In the genomic region with DNA sequence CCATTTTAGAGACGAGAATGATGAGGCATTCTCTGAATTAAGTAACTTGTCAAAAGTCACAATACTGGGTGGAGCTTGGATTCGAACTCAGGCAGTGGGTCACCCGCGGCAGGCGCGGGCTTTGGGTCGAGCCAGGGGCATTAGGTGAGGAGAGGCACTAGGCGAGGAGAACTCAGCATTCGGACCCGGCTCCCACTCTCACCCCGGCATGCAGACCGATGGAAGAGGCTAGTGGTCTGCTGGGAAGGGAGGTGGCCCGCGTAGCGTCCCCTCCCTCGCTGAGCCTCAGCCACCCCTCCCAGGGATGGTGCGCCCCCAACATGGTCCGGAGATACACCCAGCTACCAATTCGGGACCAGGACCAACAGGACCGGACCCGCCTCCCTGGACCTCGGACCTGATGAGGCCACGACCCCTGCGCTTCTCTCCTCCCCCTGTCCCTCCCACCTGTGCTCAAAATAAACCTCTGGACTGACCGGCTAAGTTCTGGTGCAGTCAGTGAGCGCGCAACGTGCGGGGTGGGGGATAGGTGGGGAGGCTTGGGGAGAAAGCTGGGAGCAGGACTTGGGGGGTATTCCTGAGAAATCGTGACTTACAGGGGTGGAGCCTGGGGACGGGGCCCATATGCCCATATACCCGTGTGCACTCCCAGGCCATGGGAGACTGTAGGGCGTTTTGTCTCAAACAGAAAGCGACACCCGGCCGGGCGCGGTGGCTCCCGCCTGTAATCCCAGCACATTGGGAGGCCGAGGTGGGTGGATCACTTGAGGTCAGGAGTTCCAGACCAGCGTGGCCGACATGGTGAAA, we compare ENCODE assay signal across 8 cellular contexts. TPM values are rescaled to one million over a fixed set of nuclear protein-coding genes. Genes with fewer than 3 reads are reported as not detected.
DNase-seq lines count a peak whose midpoint lies in the region; ATAC-seq and TF ChIP-seq lines count a peak whose summit lies in the region.
"Had no signal": no experiment of that assay in that cellular context is flagged by ENCODE, and none has a peak within 500 bp of the region (broad histone marks: within the 10 kb centered on the region; RNA-seq: fewer than 3 reads in every experiment).

No MANE protein-coding gene starts in this region.

- H3K9me3 ChIP-seq in osteoblast (ENCODE audit: low read depth, low read length): no peaks in the 10 kb centered on the region
- H3K9me3 ChIP-seq in tibial nerve: no peaks in the 10 kb centered on the region

- H3K4me1 ChIP-seq in KMS-11 (ENCODE audit: low read depth, poor library complexity, severe bottlenecking): peaks cover 14% of the 10 kb centered on the region
- H3K4me1 ChIP-seq in osteoblast (ENCODE audit: insufficient read depth, low read length): peaks cover 21% of the 10 kb centered on the region
- H3K4me1 ChIP-seq in tibial nerve: peaks cover 0 to 69% (median 29%) of the 10 kb centered on the region in 4 donors

- H3K27me3 Mint-ChIP-seq in chondrocyte (ENCODE audit: low read depth): no peaks in the 10 kb centered on the region

- 44 to 70% methylated on average over 29 to 42 of the region's 42 CpGs for WGBS in tibial nerve, 2 donors

- no peak overlapping the region for H3K27ac ChIP-seq in KMS-11
- H3K27ac ChIP-seq in osteoblast (ENCODE audit: low read depth, low read length): no peak overlapping the region
- H3K27ac ChIP-seq in tibial nerve: no peak overlapping the region

- H3K36me3 ChIP-seq in KMS-11 (ENCODE audit: insufficient read depth) (no peaks in the 10 kb centered on the region), osteoblast (ENCODE audit: insufficient read depth, low read length) (peaks cover 14% of the 10 kb centered on the region), tibial nerve (peaks cover 0 to 23% (median 0%) of the 10 kb centered on the region in 3 donors)

- no peaks in the 10 kb centered on the region for H3K36me3 Mint-ChIP-seq in chondrocyte (ENCODE audit: low read depth)

- TF ChIP-seq CTCF in KMS-11 (conservative IDR thresholded peaks at IDR 0.05; ENCODE audit: low read depth, low read length) (no peak), chondrocyte (IDR thresholded peaks at IDR 0.05) (no peak), osteoblast (IDR thresholded peaks at IDR 0.05; ENCODE audit: extremely low read depth, low read depth, low read length) (no peak), tibial nerve (IDR thresholded peaks at IDR 0.05) (no peak)

- H2AFZ ChIP-seq in KMS-11 (ENCODE audit: low read depth): no peak overlapping the region
- H2AFZ ChIP-seq in osteoblast (ENCODE audit: low read length): no peak overlapping the region

- no peaks in the 10 kb centered on the region for H4K20me1 ChIP-seq in KMS-11 (ENCODE audit: insufficient read depth)
- H4K20me1 ChIP-seq in osteoblast (ENCODE audit: insufficient read depth, low read length): peaks cover 9% of the 10 kb centered on the region

- no peak overlapping the region for H3K27ac Mint-ChIP-seq in chondrocyte (ENCODE audit: unreplicated experiment)

- ATAC-seq in GM21423 (IDR thresholded peaks at IDR 0.05; ENCODE audit: unreplicated experiment): no peak
- ATAC-seq: esophagus mucosa had no signal

- H3K9ac ChIP-seq in KMS-11: no peak overlapping the region

- H3K9me3 Mint-ChIP-seq in chondrocyte (ENCODE audit: low read depth): no peaks in the 10 kb centered on the region

- peak overlapping the region; percentile 82 for H3K4me3 Mint-ChIP-seq in chondrocyte (ENCODE audit: unreplicated experiment)

- TF ChIP-seq EP300 in tibial nerve (IDR thresholded peaks at IDR 0.05): no peak

- H3K27me3 ChIP-seq in KMS-11 (ENCODE audit: insufficient read depth, low read depth) (peaks cover 27% of the 10 kb centered on the region), osteoblast (ENCODE audit: insufficient read depth, low read length) (peaks cover 26% of the 10 kb centered on the region), tibial nerve (peaks cover 0 to 48% of the 10 kb centered on the region in 2 donors)

- peaks cover 45% of the 10 kb centered on the region for H3K4me1 Mint-ChIP-seq in chondrocyte (ENCODE audit: low read depth)

- peak overlapping the region; percentile 81; the same call in 1 of the 2 replicates for H3K4me2 ChIP-seq in KMS-11
- H3K4me2 ChIP-seq in osteoblast (ENCODE audit: insufficient read depth, low read length): no peak overlapping the region

- no peaks in the 10 kb centered on the region for H3K79me2 ChIP-seq in KMS-11 (ENCODE audit: insufficient read depth, low read depth)
- H3K79me2 ChIP-seq in osteoblast (ENCODE audit: insufficient read depth, low read length): peaks cover 17% of the 10 kb centered on the region

- no peak for TF ChIP-seq POLR2A in tibial nerve (IDR thresholded peaks at IDR 0.05)

- DNase-seq in DMS53 treated with DMSO at 0.1 percent for 48 hours (lab: John Stamatoyannopoulos, UW; ENCODE audit: unreplicated experiment): peak; percentile 4
- peak; percentile 95 for DNase-seq in chondrocyte (ENCODE audit: low spot score)
- DNase-seq in osteoblast (ENCODE audit: insufficient read length, low spot score, missing footprints): peak; percentile 73
- DNase-seq in tibial nerve (ENCODE audit: low spot score in 2 of 2): no peak
- no peak for DNase-seq in KG1 (lab: John Stamatoyannopoulos, UW)

- H3K4me3 ChIP-seq in KMS-11 (IDR thresholded peaks at IDR 0.05; ENCODE audit: insufficient read depth, low read depth, low read length): no peak overlapping the region
- no peak overlapping the region for H3K4me3 ChIP-seq in osteoblast (ENCODE audit: insufficient read depth, low read length)
- no peak overlapping the region for H3K4me3 ChIP-seq in tibial nerve

RNA-seq across cellular contexts. Expression of a gene that starts 1.3 kb away (rescaled TPM):
- total RNA-seq in chondrocyte: 17.1 to 27.9 TPM (median 26.4 TPM) in 3 replicates
- 16.8 and 18.5 TPM in 2 replicates for total RNA-seq in osteoblast
- 10 to 100 TPM; 11.6 to 26.4 (median 16.1) TPM for total RNA-seq in tibial nerve

RNA-seq across cellular contexts. Expression of a gene that starts 4.2 kb away (rescaled TPM):
- total RNA-seq in chondrocyte (8.1 to 11.6 TPM (median 11.2 TPM) in 3 replicates), osteoblast (under 0.01 TPM in 1 of 2 replicates, not detected in the other), tibial nerve (not detected)

RNA-seq across cellular contexts. Expression of a gene that starts 7.1 kb away (rescaled TPM):
- total RNA-seq in chondrocyte (21.8 to 41.5 TPM (median 36.0 TPM) in 3 replicates), osteoblast (1.5 and 2.5 TPM in 2 replicates), tibial nerve (1 to 10 TPM in 3 of 4 donors, under 1 TPM in 1; 0.66 to 7.2 (median 3.0) TPM)
- total RNA-seq: esophagus mucosa had no signal

RNA-seq across cellular contexts. Expression of a gene that starts 15.1 kb away (rescaled TPM):
- total RNA-seq in chondrocyte: 24.4 to 27.5 TPM (median 25.7 TPM) in 3 replicates
- 12.4 and 14.8 TPM in 2 replicates for total RNA-seq in osteoblast
- total RNA-seq in tibial nerve: 10 to 100 TPM; 11.1 to 31.2 (median 20.9) TPM

RNA-seq across cellular contexts. Expression of a gene that starts 24.6 kb away (rescaled TPM):
- total RNA-seq in chondrocyte (47.1 to 75.4 TPM (median 68.0 TPM) in 3 replicates), osteoblast (52.5 and 55.4 TPM in 2 replicates), tibial nerve (10 to 100 TPM; 60.1 to 91.3 (median 77.1) TPM)

Comparison
In these comparisons a context has a peak if more than half of its experiments do, and no peak if none do; other contexts are left out.
1. DNase-seq: peak in DMS53 treated with DMSO at 0.1 percent for 48 hours (single experiment), chondrocyte (single experiment) and osteoblast (single experiment); none in tibial nerve (0 of 2) and KG1 (single experiment).